Comparison of ENCODE assay signal across 9 cellular contexts in the genomic region with DNA sequence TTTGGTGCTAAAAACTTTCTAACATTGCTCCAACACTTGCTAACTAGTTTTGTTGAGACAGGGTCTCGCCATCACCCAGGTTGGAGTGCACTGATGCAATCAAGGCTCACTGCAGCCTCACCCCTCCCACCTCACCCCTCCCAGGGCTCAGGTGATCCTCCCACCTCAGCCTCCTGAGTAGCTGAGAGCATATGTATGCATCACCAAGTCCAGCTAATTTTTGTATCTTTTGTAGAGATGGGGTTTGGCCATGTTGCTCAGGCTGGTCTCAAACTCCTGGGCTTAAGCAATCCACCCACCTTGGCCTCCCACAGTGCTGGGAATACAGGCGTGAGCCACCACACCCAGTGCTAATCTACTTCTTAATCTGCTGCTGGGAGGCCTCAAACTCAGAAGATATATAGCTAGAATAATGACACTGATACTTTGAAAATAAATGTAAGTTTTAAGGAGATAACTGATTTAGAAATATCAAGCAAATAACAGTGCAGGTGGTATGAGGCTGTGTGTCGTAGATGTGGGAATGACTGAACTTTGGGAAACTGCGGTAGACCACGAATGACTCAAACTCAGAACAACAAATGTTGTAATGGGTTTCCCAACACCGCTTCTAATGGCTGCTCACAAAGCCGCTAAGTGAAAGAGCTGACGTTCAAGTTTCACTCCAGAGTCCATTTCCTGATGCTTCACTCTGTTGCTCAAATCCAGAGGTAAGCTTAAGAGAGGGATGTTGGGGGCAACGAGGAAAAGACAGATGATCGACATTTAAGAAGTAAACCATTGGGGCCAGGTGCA. TPM values are rescaled to one million over a fixed set of nuclear protein-coding genes. Genes with fewer than 3 reads are reported as not detected.
DNase-seq lines count a peak whose midpoint lies in the region; ATAC-seq and TF ChIP-seq lines count a peak whose summit lies in the region.
"Had no signal": no experiment of that assay in that cellular context is flagged by ENCODE, and none has a peak within 500 bp of the region (broad histone marks: within the 10 kb centered on the region; RNA-seq: fewer than 3 reads in every experiment).

No MANE protein-coding gene starts in this region.

- no peak for TF ChIP-seq CTCF in vagina (IDR thresholded peaks at IDR 0.05)

- H3K36me3 ChIP-seq in vagina: no peaks in the 10 kb centered on the region

- peak; percentile 68 for ATAC-seq in HG03108 (IDR thresholded peaks at IDR 0.05; ENCODE audit: unreplicated experiment)

- peak overlapping the region; percentile 70 for H3K27ac Mint-ChIP-seq in activated CD4-positive, alpha-beta T cell treated with anti-CD3 and anti-CD28 coated beads, Interleukin-2, amount 10 ng/mL, durations not matched to agents 24 days and 14 days

- H3K27me3 Mint-ChIP-seq in activated CD4-positive, alpha-beta T cell treated with anti-CD3 and anti-CD28 coated beads, Interleukin-2, amount 10 ng/mL, durations not matched to agents 24 days and 14 days: peaks cover 59% of the 10 kb centered on the region

- H3K4me3 ChIP-seq in vagina: no peak overlapping the region

- intact Hi-C loops in activated CD4-positive, alpha-beta T cell treated with anti-CD3 and anti-CD28 coated beads, Interleukin-2, amount 10 ng/mL, durations not matched to agents 24 days and 14 days (cut with micrococcal nuclease): loop anchor here (1.0 to 10.0 kb wide), 6 partner anchors 19 to 496 kb away; partner anchors contain the start of genes CEP83 and PLXNC1
- intact Hi-C loops in vagina (cut with DNase I): no loop called here

- DNase-seq in stimulated activated CD4-positive, alpha-beta T cell treated with anti-CD3 and anti-CD28 coated beads, Interleukin-15, amount 100 ng/mL, for 24 hours: peak; percentile 68
- DNase-seq in stimulated activated CD4-positive, alpha-beta T cell treated with anti-CD3 and anti-CD28 coated beads, Interleukin-4, amount 100 ng/mL, for 4 hours: no peak
- DNase-seq in activated CD4-positive, alpha-beta T cell treated with anti-CD3 and anti-CD28 coated beads, Interleukin-2, amount 10 ng/mL, durations not matched to agents 24 days and 14 days: peak; percentile 86
- peak; percentile 94 for DNase-seq in myocyte (ENCODE audit: low read depth)
- DNase-seq in vagina (ENCODE audit: extremely low spot score in 2 of 2): no peak
- DNase-seq in NCI-H1092 (lab: John Stamatoyannopoulos, UW): no peak
- DNase-seq in islet precursor cell: no peak

- peak overlapping the region; percentile 11 for H3K4me3 Mint-ChIP-seq in activated CD4-positive, alpha-beta T cell treated with anti-CD3 and anti-CD28 coated beads, Interleukin-2, amount 10 ng/mL, durations not matched to agents 24 days and 14 days
- H3K4me3 Mint-ChIP-seq: neural crest cell had no signal

- TF ChIP-seq POLR2A in vagina (IDR thresholded peaks at IDR 0.05): no peak

- no peaks in the 10 kb centered on the region for H3K9me3 Mint-ChIP-seq in activated CD4-positive, alpha-beta T cell treated with anti-CD3 and anti-CD28 coated beads, Interleukin-2, amount 10 ng/mL, durations not matched to agents 24 days and 14 days
- H3K9me3 Mint-ChIP-seq: neural crest cell had no signal

- H3K9me3 ChIP-seq in vagina: no peaks in the 10 kb centered on the region

- no peaks in the 10 kb centered on the region for H3K36me3 Mint-ChIP-seq in activated CD4-positive, alpha-beta T cell treated with anti-CD3 and anti-CD28 coated beads, Interleukin-2, amount 10 ng/mL, durations not matched to agents 24 days and 14 days (ENCODE audit: low read depth)

- H3K27me3 ChIP-seq in vagina: no peaks in the 10 kb centered on the region

- H3K27ac ChIP-seq in vagina: no peak overlapping the region

- H3K4me1 ChIP-seq in vagina: peaks cover 30% of the 10 kb centered on the region

- H3K4me1 Mint-ChIP-seq in activated CD4-positive, alpha-beta T cell treated with anti-CD3 and anti-CD28 coated beads, Interleukin-2, amount 10 ng/mL, durations not matched to agents 24 days and 14 days: peaks cover 33% of the 10 kb centered on the region

RNA-seq across cellular contexts. Expression of gene TMCC3, which starts 10.0 kb away (rescaled TPM):
- total RNA-seq in activated CD4-positive, alpha-beta T cell treated with anti-CD3 and anti-CD28 coated beads, Interleukin-2, amount 10 ng/mL, durations not matched to agents 24 days and 14 days: 0.02 TPM in 1 of 2 replicates, not detected in the other
- total RNA-seq in myocyte (6.0 and 10.5 TPM in 2 replicates), vagina (11.5 TPM)
- 1.3 TPM for polyA plus RNA-seq in myocyte (2012)

Comparison
In these comparisons a context has a peak if more than half of its experiments do, and no peak if none do; other contexts are left out.
1. DNase-seq: peak in stimulated activated CD4-positive, alpha-beta T cell treated with anti-CD3 and anti-CD28 coated beads, Interleukin-15, amount 100 ng/mL, for 24 hours (single experiment), activated CD4-positive, alpha-beta T cell treated with anti-CD3 and anti-CD28 coated beads, Interleukin-2, amount 10 ng/mL, durations not matched to agents 24 days and 14 days (single experiment) and myocyte (single experiment); none in stimulated activated CD4-positive, alpha-beta T cell treated with anti-CD3 and anti-CD28 coated beads, Interleukin-4, amount 100 ng/mL, for 4 hours (0 of 2), vagina (0 of 2), NCI-H1092 (single experiment) and islet precursor cell (single experiment).